Comparison of ENCODE assay signal across 20 cellular contexts in genomic region chrX:39910651-39911050, GRCh38.
DNase-seq lines count a peak whose midpoint lies in the region; TF ChIP-seq lines count a peak whose summit lies in the region.
"Had no signal": no experiment of that assay in that cellular context is flagged by ENCODE, and none has a peak within 500 bp of the region (broad histone marks: within the 10 kb centered on the region; RNA-seq: fewer than 3 reads in every experiment).

No MANE protein-coding gene starts in this region.

- intact Hi-C loops in activated CD4-positive, alpha-beta T cell treated with anti-CD3 and anti-CD28 coated beads, Interleukin-2, amount 10 ng/mL, durations not matched to agents 24 days and 14 days (cut with micrococcal nuclease) = no loop called here

- H3K27ac Mint-ChIP-seq in activated CD4-positive, alpha-beta T cell treated with anti-CD3 and anti-CD28 coated beads, Interleukin-2, amount 10 ng/mL, durations not matched to agents 24 days and 14 days = no peak overlapping the region
- no peak overlapping the region for H3K27ac Mint-ChIP-seq in endodermal cell
- H3K27ac Mint-ChIP-seq: CD8-positive, alpha-beta T cell; GM23338 had no signal

- H3K36me3 ChIP-seq in NT2/D1 (ENCODE audit: insufficient read depth, insufficient read length, low read length) (no peaks in the 10 kb centered on the region), endodermal cell (ENCODE audit: control insufficient read depth, insufficient read depth, low read length) (no peaks in the 10 kb centered on the region)
- H3K36me3 ChIP-seq: BLaER1 treated with 17β-estradiol and CSF1 and Interleukin-3, amounts not matched to agents 10 nM and 100 nM had no signal

- no peaks in the 10 kb centered on the region for H3K9me3 Mint-ChIP-seq in activated CD4-positive, alpha-beta T cell treated with anti-CD3 and anti-CD28 coated beads, Interleukin-2, amount 10 ng/mL, durations not matched to agents 24 days and 14 days
- H3K9me3 Mint-ChIP-seq in endodermal cell = peaks cover 17% of the 10 kb centered on the region
- H3K9me3 Mint-ChIP-seq: CD8-positive, alpha-beta T cell; GM23338 had no signal

- H3K4me1 Mint-ChIP-seq in activated CD4-positive, alpha-beta T cell treated with anti-CD3 and anti-CD28 coated beads, Interleukin-2, amount 10 ng/mL, durations not matched to agents 24 days and 14 days = peaks cover 6% of the 10 kb centered on the region
- peaks cover 7% of the 10 kb centered on the region for H3K4me1 Mint-ChIP-seq in endodermal cell

- H3K27ac ChIP-seq in cingulate gyrus (ENCODE audit: low read depth, low read length) = peak overlapping the region; percentile 29
- no peak overlapping the region for H3K27ac ChIP-seq in substantia nigra (ENCODE audit: low read depth, low read length, poor library complexity, severe bottlenecking)
- H3K27ac ChIP-seq in endodermal cell (ENCODE audit: low read depth, low read length) = no peak overlapping the region
- H3K27ac ChIP-seq: BLaER1 treated with 17β-estradiol and CSF1 and Interleukin-3, amounts not matched to agents 10 nM and 100 nM; PC-9; RWPE1 had no signal

- H3K36me3 Mint-ChIP-seq in activated CD4-positive, alpha-beta T cell treated with anti-CD3 and anti-CD28 coated beads, Interleukin-2, amount 10 ng/mL, durations not matched to agents 24 days and 14 days (ENCODE audit: low read depth) = no peaks in the 10 kb centered on the region
- H3K36me3 Mint-ChIP-seq in endodermal cell (ENCODE audit: low read depth) = no peaks in the 10 kb centered on the region
- H3K36me3 Mint-ChIP-seq: CD8-positive, alpha-beta T cell had no signal

- 40 to 90% methylated on average over 1 to 16 of the region's 17 CpGs for WGBS in endodermal cell (ENCODE audit: insufficient coverage in 1 of 2, insufficient read length in 1 of 2), 2 experiments

- H3K4me3 ChIP-seq in NT2/D1 (ENCODE audit: insufficient read length, low read depth) = no peak overlapping the region
- no peak overlapping the region for H3K4me3 ChIP-seq in endodermal cell (ENCODE audit: low read length)
- H3K4me3 ChIP-seq: BLaER1 treated with 17β-estradiol and CSF1 and Interleukin-3, amounts not matched to agents 10 nM and 100 nM; GM23338; PC-9 had no signal

- H3K4me1 ChIP-seq in NT2/D1 (ENCODE audit: insufficient read depth, insufficient read length) (peaks cover 21% of the 10 kb centered on the region), endodermal cell (ENCODE audit: control insufficient read depth, insufficient read depth, low read length) (no peaks in the 10 kb centered on the region)

- H3K9me3 ChIP-seq in NT2/D1 (ENCODE audit: insufficient read depth, low read length) = peaks cover 8% of the 10 kb centered on the region; the same call in 1 of the 2 replicates
- H3K9me3 ChIP-seq in endodermal cell (ENCODE audit: control insufficient read depth, low read length) = no peaks in the 10 kb centered on the region

- no peak overlapping the region for H3K4me3 Mint-ChIP-seq in activated CD4-positive, alpha-beta T cell treated with anti-CD3 and anti-CD28 coated beads, Interleukin-2, amount 10 ng/mL, durations not matched to agents 24 days and 14 days
- H3K4me3 Mint-ChIP-seq in endodermal cell = no peak overlapping the region
- H3K4me3 Mint-ChIP-seq: CD8-positive, alpha-beta T cell; GM23338 had no signal

- no peaks in the 10 kb centered on the region for H3K27me3 Mint-ChIP-seq in activated CD4-positive, alpha-beta T cell treated with anti-CD3 and anti-CD28 coated beads, Interleukin-2, amount 10 ng/mL, durations not matched to agents 24 days and 14 days
- peaks cover 14% of the 10 kb centered on the region for H3K27me3 Mint-ChIP-seq in endodermal cell (ENCODE audit: insufficient read depth)

- H3K9ac ChIP-seq in NT2/D1 (ENCODE audit: insufficient read length, low read depth) = peak overlapping the region; percentile 42
- H3K9ac ChIP-seq in endodermal cell (ENCODE audit: extremely low read depth, low read length, poor library complexity, severe bottlenecking) = no peak overlapping the region
- H3K9ac ChIP-seq: BLaER1 treated with 17β-estradiol and CSF1 and Interleukin-3, amounts not matched to agents 10 nM and 100 nM had no signal

- no peak for TF ChIP-seq CTCF in endodermal cell (conservative IDR thresholded peaks at IDR 0.05)

- no peak for DNase-seq in NT2/D1 (ENCODE audit: low read depth, low spot score)
- peak; percentile 42 for DNase-seq in midbrain (lab: John Stamatoyannopoulos, UW)
- DNase-seq in substantia nigra (lab: John Stamatoyannopoulos, UW) = peak in 32 of 49 donors; percentile 1 to 75 (median 34)
- DNase-seq in activated CD4-positive, alpha-beta T cell treated with anti-CD3 and anti-CD28 coated beads, Interleukin-2, amount 10 ng/mL, durations not matched to agents 24 days and 14 days = no peak
- no peak for DNase-seq in endodermal cell
- no peak for DNase-seq in dedifferentiated amniotic fluid mesenchymal stem cell (ENCODE audit: extremely low spot score)
- DNase-seq: Calu3; CD8-positive, alpha-beta T cell; EL; HCEC 1CT; NCI-H1105 treated with DMSO at 0.1 percent for 48 hours; NCI-H187; NCI-H2107; NCI-H510A; NCI-H82; PC-9 had no signal

- H3K27me3 ChIP-seq in NT2/D1 (ENCODE audit: insufficient read depth, insufficient read length) (no peaks in the 10 kb centered on the region), endodermal cell (ENCODE audit: control insufficient read depth, insufficient read depth, low read length, poor library complexity, severe bottlenecking) (no peaks in the 10 kb centered on the region)
- H3K27me3 ChIP-seq: BLaER1 treated with 17β-estradiol and CSF1 and Interleukin-3, amounts not matched to agents 10 nM and 100 nM had no signal

Comparison
In these comparisons a context has a peak if more than half of its experiments do, and no peak if none do; other contexts are left out.
1. DNase-seq: peak in midbrain (single experiment) and substantia nigra (32 of 49); none in NT2/D1 (single experiment), activated CD4-positive, alpha-beta T cell treated with anti-CD3 and anti-CD28 coated beads, Interleukin-2, amount 10 ng/mL, durations not matched to agents 24 days and 14 days (single experiment), endodermal cell (single experiment) and dedifferentiated amniotic fluid mesenchymal stem cell (single experiment).